Comparison of ENCODE assay signal across 22 cellular contexts in genomic region chr10:19932806-19933371, GRCh38.
"Had no signal": no experiment of that assay in that cellular context is flagged by ENCODE, and none has a peak within 500 bp of the region (broad histone marks: within the 10 kb centered on the region; RNA-seq: fewer than 3 reads in every experiment).

No MANE protein-coding gene starts in this region.

- H3K27ac ChIP-seq: neural progenitor cell had no signal

- H3K36me3 ChIP-seq: esophagus muscularis mucosa, neural progenitor cell, prostate gland had no signal

- H3K9me3 Mint-ChIP-seq: neural progenitor cell had no signal

- H3K36me3 Mint-ChIP-seq: activated naive CD4-positive, alpha-beta T cell treated with anti-CD3 and anti-CD28 coated beads, Interleukin-2, amount 10 ng/mL, durations not matched to agents 7 days and 5 days; memory B cell; naive B cell had no signal

- H3K4me3 ChIP-seq: esophagus muscularis mucosa, mucosa of descending colon, neural progenitor cell, prostate gland had no signal

- H3K27ac Mint-ChIP-seq: activated naive CD4-positive, alpha-beta T cell treated with anti-CD3 and anti-CD28 coated beads, Interleukin-2, amount 10 ng/mL, durations not matched to agents 7 days and 5 days; activated naive CD8-positive, alpha-beta T cell treated with anti-CD3 and anti-CD28 coated beads, Interleukin-2, amount 50 U/mL, for 24 hours; memory B cell; neural progenitor cell; stimulated activated naive CD8-positive, alpha-beta T cell treated with anti-CD3 and anti-CD28 coated beads, Interleukin-15, amount 100 ng/mL, for 72 hours; T-helper 1 cell treated with Interleukin-12 subunit alpha and Interleukin-12 subunit beta and Interleukin-4 antibody, amounts not matched to agents 30 μg/mL and 1 μg/mL, for 36 hours had no signal

- DNase-seq: activated CD4-positive, CD25-positive, alpha-beta regulatory T cell treated with anti-CD3 and anti-CD28 coated beads, Interleukin-2, amount 50 U/mL, for 72 hours; activated CD8-positive, alpha-beta memory T cell treated with anti-CD3 and anti-CD28 coated beads for 24 hours; activated CD8-positive, alpha-beta memory T cell treated with anti-CD3 and anti-CD28 coated beads, Interleukin-2, amount 50 U/mL, for 48 hours; activated effector memory CD4-positive, alpha-beta T cell treated with Interleukin-2 at 50 U/mL for 16 hours; activated naive CD4-positive, alpha-beta T cell treated with anti-CD3 and anti-CD28 coated beads, Interleukin-2, amount 10 ng/mL, durations not matched to agents 7 days and 5 days; activated naive CD8-positive, alpha-beta T cell treated with anti-CD3 and anti-CD28 coated beads, Interleukin-2, amount 50 U/mL, for 24 hours; activated T-cell treated with anti-CD3 and anti-CD28 coated beads, Interleukin-2, amount 50 U/mL, for 48 hours; effector CD8-positive, alpha-beta T cell; mucosa of descending colon; naive B cell; small intestine; stimulated activated CD4-positive, alpha-beta T cell treated with anti-CD3 and anti-CD28 coated beads, Interleukin-15, amount 100 ng/mL, for 24 hours; stimulated activated CD4-positive, alpha-beta T cell treated with anti-CD3 and anti-CD28 coated beads, Interleukin-2, amount 100 ng/mL, for 48 hours; stimulated activated naive CD8-positive, alpha-beta T cell treated with anti-CD3 and anti-CD28 coated beads, Interleukin-15, amount 100 ng/mL, for 72 hours had no signal

- H3K4me1 Mint-ChIP-seq: activated naive CD4-positive, alpha-beta T cell treated with anti-CD3 and anti-CD28 coated beads, Interleukin-2, amount 10 ng/mL, durations not matched to agents 7 days and 5 days; activated naive CD8-positive, alpha-beta T cell treated with anti-CD3 and anti-CD28 coated beads, Interleukin-2, amount 50 U/mL, for 24 hours; memory B cell; stimulated activated naive CD8-positive, alpha-beta T cell treated with anti-CD3 and anti-CD28 coated beads, Interleukin-15, amount 100 ng/mL, for 72 hours had no signal

- H3K4me3 Mint-ChIP-seq: activated naive CD4-positive, alpha-beta T cell treated with anti-CD3 and anti-CD28 coated beads, Interleukin-2, amount 10 ng/mL, durations not matched to agents 7 days and 5 days; activated naive CD8-positive, alpha-beta T cell treated with anti-CD3 and anti-CD28 coated beads, Interleukin-2, amount 50 U/mL, for 24 hours; memory B cell; naive B cell; neural progenitor cell; stimulated activated naive CD8-positive, alpha-beta T cell treated with anti-CD3 and anti-CD28 coated beads, Interleukin-15, amount 100 ng/mL, for 72 hours; T-helper 1 cell treated with Interleukin-12 subunit alpha and Interleukin-12 subunit beta and Interleukin-4 antibody, amounts not matched to agents 30 μg/mL and 1 μg/mL, for 36 hours had no signal

- H3K27me3 ChIP-seq: esophagus muscularis mucosa, neural progenitor cell had no signal

- ATAC-seq: activated naive CD8-positive, alpha-beta T cell treated with anti-CD3 and anti-CD28 coated beads, Interleukin-2, amount 50 U/mL, for 24 hours; mucosa of descending colon; stimulated activated naive CD8-positive, alpha-beta T cell treated with anti-CD3 and anti-CD28 coated beads, Interleukin-15, amount 100 ng/mL, for 72 hours had no signal

- H3K4me1 ChIP-seq: neural progenitor cell had no signal

- FAIRE-seq: astrocyte, bronchial epithelial cell, small intestine, urothelium cell line had no signal

- H3K27me3 Mint-ChIP-seq: activated naive CD4-positive, alpha-beta T cell treated with anti-CD3 and anti-CD28 coated beads, Interleukin-2, amount 10 ng/mL, durations not matched to agents 7 days and 5 days; activated naive CD8-positive, alpha-beta T cell treated with anti-CD3 and anti-CD28 coated beads, Interleukin-2, amount 50 U/mL, for 24 hours; memory B cell; naive B cell; stimulated activated naive CD8-positive, alpha-beta T cell treated with anti-CD3 and anti-CD28 coated beads, Interleukin-15, amount 100 ng/mL, for 72 hours had no signal

- H3K9me3 ChIP-seq: esophagus muscularis mucosa, mucosa of descending colon, prostate gland had no signal
